Comparison of ENCODE assay signal across 39 cellular contexts in genomic region chr5:154669402-154669801, GRCh38.
"Had no signal": no experiment of that assay in that cellular context is flagged by ENCODE, and none has a peak within 500 bp of the region (broad histone marks: within the 10 kb centered on the region; RNA-seq: fewer than 3 reads in every experiment).

No MANE protein-coding gene starts in this region.

- H3K27me3 Mint-ChIP-seq: activated naive CD4-positive, alpha-beta T cell treated with anti-CD3 and anti-CD28 coated beads, Interleukin-2, amount 10 ng/mL, durations not matched to agents 7 days and 5 days; activated naive CD4-positive, alpha-beta T cell treated with anti-CD3 and anti-CD28 coated beads, Interleukin-2, amount 50 U/mL, for 24 hours; activated naive CD8-positive, alpha-beta T cell; activated naive CD8-positive, alpha-beta T cell treated with anti-CD3 and anti-CD28 coated beads for 36 hours; activated T-cell treated with anti-CD3 and anti-CD28 coated beads, Interleukin-2, amount 50 U/mL, for 24 hours; activated T-helper 17 cell treated with anti-CD3 and anti-CD28 coated beads, Interleukin-2, amount 50 U/mL, for 72 hours; central memory CD8-positive, alpha-beta T cell had no signal

- ATAC-seq: activated naive CD4-positive, alpha-beta T cell treated with anti-CD3 and anti-CD28 coated beads, Interleukin-2, amount 50 U/mL, for 72 hours; activated naive CD8-positive, alpha-beta T cell treated with anti-CD3 and anti-CD28 coated beads, Interleukin-2, amount 50 U/mL, for 24 hours; activated T-cell treated with anti-CD3 and anti-CD28 coated beads, Interleukin-2, amount 50 U/mL, for 4 hours; activated T-cell treated with anti-CD3 and anti-CD28 coated beads, Interleukin-2, amount 50 U/mL, for 72 hours; activated T-helper 17 cell treated with anti-CD3 and anti-CD28 coated beads, Interleukin-2, amount 50 U/mL, for 72 hours; body of pancreas had no signal

- FAIRE-seq: astrocyte, bronchial epithelial cell had no signal

- H3K9me3 ChIP-seq: body of pancreas had no signal

- DNase-seq: activated effector memory CD4-positive, alpha-beta T cell treated with anti-CD3 and anti-CD28 coated beads, Interleukin-2, amount 50 U/mL, for 16 hours; activated effector memory CD4-positive, alpha-beta T cell treated with Interleukin-2 at 50 U/mL for 16 hours; activated gamma-delta T cell; activated gamma-delta T cell treated with Interleukin-2 at 50 U/mL for 16 hours; activated naive CD4-positive, alpha-beta T cell; activated naive CD4-positive, alpha-beta T cell treated with anti-CD3 and anti-CD28 coated beads for 36 hours; activated naive CD4-positive, alpha-beta T cell treated with anti-CD3 and anti-CD28 coated beads, Interleukin-2, amount 10 ng/mL, durations not matched to agents 7 days and 5 days; activated naive CD4-positive, alpha-beta T cell treated with anti-CD3 and anti-CD28 coated beads, Interleukin-2, amount 50 U/mL, for 16 hours; activated naive CD4-positive, alpha-beta T cell treated with Interleukin-2 at 50 U/mL for 16 hours; activated naive CD8-positive, alpha-beta T cell treated with anti-CD3 and anti-CD28 coated beads for 36 hours; activated naive CD8-positive, alpha-beta T cell treated with anti-CD3 and anti-CD28 coated beads, Interleukin-2, amount 10 ng/mL, durations not matched to agents 7 days and 5 days; activated naive CD8-positive, alpha-beta T cell treated with anti-CD3 and anti-CD28 coated beads, Interleukin-2, amount 50 U/mL, for 24 hours; activated T-cell treated with anti-CD3 and anti-CD28 coated beads, Interleukin-2, amount 50 U/mL, for 24 hours; activated T-cell treated with anti-CD3 and anti-CD28 coated beads, Interleukin-2, amount 50 U/mL, for 4 hours; activated T-cell treated with anti-CD3 and anti-CD28 coated beads, Interleukin-2, amount 50 U/mL, for 48 hours; activated T-cell treated with anti-CD3 and anti-CD28 coated beads, Interleukin-2, amount 50 U/mL, for 72 hours; adrenal gland; amniotic stem cell; amygdala; anterior cingulate cortex; aorta; body of pancreas; brain microvascular endothelial cell; caudate nucleus; central memory CD4-positive, alpha-beta T cell; cerebellar nuclear complex had no signal

- H3K4me1 Mint-ChIP-seq: activated naive CD4-positive, alpha-beta T cell treated with anti-CD3 and anti-CD28 coated beads, Interleukin-2, amount 10 ng/mL, durations not matched to agents 7 days and 5 days; activated naive CD4-positive, alpha-beta T cell treated with anti-CD3 and anti-CD28 coated beads, Interleukin-2, amount 50 U/mL, for 24 hours; activated naive CD8-positive, alpha-beta T cell treated with anti-CD3 and anti-CD28 coated beads for 36 hours; activated naive CD8-positive, alpha-beta T cell treated with anti-CD3 and anti-CD28 coated beads, Interleukin-2, amount 10 ng/mL, durations not matched to agents 7 days and 5 days; activated naive CD8-positive, alpha-beta T cell treated with anti-CD3 and anti-CD28 coated beads, Interleukin-2, amount 50 U/mL, for 24 hours; activated T-helper 17 cell treated with anti-CD3 and anti-CD28 coated beads, Interleukin-2, amount 50 U/mL, for 72 hours; brain; central memory CD8-positive, alpha-beta T cell had no signal

- H3K36me3 Mint-ChIP-seq: brain had no signal

- H3K4me3 ChIP-seq: adrenal gland, ascending aorta, body of pancreas, breast epithelium, cardiac muscle cell had no signal

- H3K27ac ChIP-seq: adrenal gland, ascending aorta, body of pancreas, brain microvascular endothelial cell, breast epithelium, cardiac muscle cell had no signal

- H3K36me3 ChIP-seq: adrenal gland, ascending aorta, brain microvascular endothelial cell, breast epithelium, cardiac muscle cell had no signal

- H3K4me3 Mint-ChIP-seq: activated naive CD4-positive, alpha-beta T cell treated with anti-CD3 and anti-CD28 coated beads for 36 hours; activated naive CD4-positive, alpha-beta T cell treated with anti-CD3 and anti-CD28 coated beads, Interleukin-2, amount 10 ng/mL, durations not matched to agents 7 days and 5 days; activated naive CD4-positive, alpha-beta T cell treated with anti-CD3 and anti-CD28 coated beads, Interleukin-2, amount 50 U/mL, for 24 hours; activated naive CD8-positive, alpha-beta T cell; activated naive CD8-positive, alpha-beta T cell treated with anti-CD3 and anti-CD28 coated beads for 36 hours; activated naive CD8-positive, alpha-beta T cell treated with anti-CD3 and anti-CD28 coated beads, Interleukin-2, amount 10 ng/mL, durations not matched to agents 7 days and 5 days; activated naive CD8-positive, alpha-beta T cell treated with anti-CD3 and anti-CD28 coated beads, Interleukin-2, amount 50 U/mL, for 24 hours; activated T-cell treated with anti-CD3 and anti-CD28 coated beads, Interleukin-2, amount 50 U/mL, for 24 hours; activated T-cell treated with anti-CD3 and anti-CD28 coated beads, Interleukin-2, amount 50 U/mL, for 4 hours; activated T-cell treated with anti-CD3 and anti-CD28 coated beads, Interleukin-2, amount 50 U/mL, for 72 hours; activated T-helper 1 cell treated with anti-CD3 and anti-CD28 coated beads, Interleukin-12 subunit alpha, Interleukin-12 subunit beta, Interleukin-2, Interleukin-4 antibody, amounts not matched to agents 30 ng/mL and 10 ng/mL and 1 ng/mL, durations not matched to agents 14 hours and 24 hours and 36 hours; activated T-helper 17 cell treated with anti-CD3 and anti-CD28 coated beads, Interleukin-2, amount 50 U/mL, for 72 hours; brain; central memory CD8-positive, alpha-beta T cell had no signal

- H3K27me3 ChIP-seq: adrenal gland, ascending aorta, body of pancreas, brain microvascular endothelial cell, breast epithelium, cardiac muscle cell had no signal

- H3K27ac Mint-ChIP-seq: activated naive CD4-positive, alpha-beta T cell treated with anti-CD3 and anti-CD28 coated beads for 36 hours; activated naive CD4-positive, alpha-beta T cell treated with anti-CD3 and anti-CD28 coated beads, Interleukin-2, amount 10 ng/mL, durations not matched to agents 7 days and 5 days; activated naive CD4-positive, alpha-beta T cell treated with anti-CD3 and anti-CD28 coated beads, Interleukin-2, amount 50 U/mL, for 24 hours; activated naive CD8-positive, alpha-beta T cell; activated naive CD8-positive, alpha-beta T cell treated with anti-CD3 and anti-CD28 coated beads for 36 hours; activated naive CD8-positive, alpha-beta T cell treated with anti-CD3 and anti-CD28 coated beads, Interleukin-2, amount 10 ng/mL, durations not matched to agents 7 days and 5 days; activated naive CD8-positive, alpha-beta T cell treated with anti-CD3 and anti-CD28 coated beads, Interleukin-2, amount 50 U/mL, for 24 hours; activated T-cell treated with anti-CD3 and anti-CD28 coated beads, Interleukin-2, amount 50 U/mL, for 24 hours; activated T-cell treated with anti-CD3 and anti-CD28 coated beads, Interleukin-2, amount 50 U/mL, for 72 hours; activated T-helper 1 cell treated with anti-CD3 and anti-CD28 coated beads, Interleukin-12 subunit alpha, Interleukin-12 subunit beta, Interleukin-2, Interleukin-4 antibody, amounts not matched to agents 30 ng/mL and 10 ng/mL and 1 ng/mL, durations not matched to agents 14 hours and 24 hours and 36 hours; activated T-helper 17 cell treated with anti-CD3 and anti-CD28 coated beads, Interleukin-2, amount 50 U/mL, for 72 hours; activated T-helper 2 cell treated with anti-CD3 and anti-CD28 coated beads, Interferon-gamma antibody, Interleukin-2, Interleukin-4, amounts not matched to agents 10 μg/mL and 5 μg/mL and 100 μg/mL, durations not matched to agents 14 hours and 24 hours and 36 hours; brain had no signal

- H3K4me1 ChIP-seq: adrenal gland, ascending aorta, body of pancreas, breast epithelium had no signal
